20 cellular contexts compared by ENCODE assay signal in the genomic region with DNA sequence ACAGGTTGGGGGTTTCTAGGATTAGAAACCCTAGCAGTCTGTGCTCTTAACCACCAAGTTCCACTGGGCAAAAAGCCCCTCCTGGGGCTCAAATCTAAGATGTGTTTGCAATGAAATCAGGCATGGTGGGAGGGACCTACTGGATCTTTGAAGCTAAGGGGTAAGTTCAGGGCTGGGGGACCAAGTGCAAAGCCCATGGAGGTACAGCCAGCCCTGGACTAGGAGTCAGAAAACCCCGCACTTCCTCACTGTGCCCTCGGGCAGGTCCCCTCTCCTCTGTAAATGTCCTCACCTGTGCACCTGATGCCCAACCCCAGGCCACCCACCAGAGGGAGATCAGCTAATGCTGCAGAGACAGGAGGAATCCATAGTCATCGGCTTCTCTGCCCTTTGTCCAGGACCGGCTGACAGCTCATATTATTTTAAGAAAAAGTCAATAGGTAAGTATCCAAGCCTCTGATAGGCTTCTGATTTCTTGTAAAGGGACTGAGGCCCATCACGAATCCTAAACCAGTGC.
DNase-seq lines count a peak whose midpoint lies in the region; ATAC-seq and TF ChIP-seq lines count a peak whose summit lies in the region.
"Had no signal": no experiment of that assay in that cellular context is flagged by ENCODE, and none has a peak within 500 bp of the region (broad histone marks: within the 10 kb centered on the region; RNA-seq: fewer than 3 reads in every experiment).

No MANE protein-coding gene starts in this region.

- WGBS in endodermal cell (ENCODE audit: insufficient coverage in 1 of 2, insufficient read length in 1 of 2), 2 experiments, result 67 to 73% methylated on average over 5 of the region's 5 CpGs
- WGBS in suprapubic skin, result 71% methylated on average over 4 of the region's 5 CpGs

- H3K9me3 ChIP-seq in HCT116 (ENCODE audit: control insufficient read depth in 1 of 2, insufficient read depth in 1 of 2, low read depth in 1 of 2, low read length in 2 of 2) (no peaks in the 10 kb centered on the region), endodermal cell (ENCODE audit: control insufficient read depth, low read length) (no peaks in the 10 kb centered on the region), suprapubic skin (no peaks in the 10 kb centered on the region)
- H3K9me3 ChIP-seq: A549, Caco-2, SK-N-SH had no signal

- H3K9me2 ChIP-seq in HCT116 (ENCODE audit: insufficient read depth), result no peaks in the 10 kb centered on the region
- H3K9me2 ChIP-seq: SK-N-SH had no signal

- POLR2A ChIA-PET in HCT116 (lab: Charles Lee), result no interaction called here

- H3K4me1 ChIP-seq in HCT116 (ENCODE audit: control insufficient read depth in 1 of 2, insufficient read depth in 2 of 2, low read length in 2 of 2) (no peaks in the 10 kb centered on the region), endodermal cell (ENCODE audit: control insufficient read depth, insufficient read depth, low read length) (peaks cover 12% of the 10 kb centered on the region), suprapubic skin (peaks cover 3% of the 10 kb centered on the region)

- H3K36me3 ChIP-seq in HCT116 (ENCODE audit: control insufficient read depth in 1 of 2, insufficient read depth in 2 of 2, low read length in 2 of 2) (no peaks in the 10 kb centered on the region), endodermal cell (ENCODE audit: control insufficient read depth, insufficient read depth, low read length) (no peaks in the 10 kb centered on the region), suprapubic skin (no peaks in the 10 kb centered on the region)

- no peak overlapping the region for H3K4me3 Mint-ChIP-seq in endodermal cell

- no peak overlapping the region for H3K4me3 ChIP-seq in HCT116 (replicated peaks in 1 of 2; ENCODE audit: low read depth in 1 of 2, low read length in 2 of 2)
- no peak overlapping the region for H3K4me3 ChIP-seq in endodermal cell (ENCODE audit: low read length)
- no peak overlapping the region for H3K4me3 ChIP-seq in suprapubic skin
- H3K4me3 ChIP-seq: A549 had no signal

- H3K36me3 Mint-ChIP-seq in endodermal cell (ENCODE audit: low read depth), result no peaks in the 10 kb centered on the region
- H3K36me3 Mint-ChIP-seq: CD14-positive monocyte had no signal

- H3K27me3 ChIP-seq in HCT116 (ENCODE audit: insufficient read depth, low read length), result peaks cover 82% of the 10 kb centered on the region
- H3K27me3 ChIP-seq in endodermal cell (ENCODE audit: control insufficient read depth, insufficient read depth, low read length, poor library complexity, severe bottlenecking), result peaks cover 82% of the 10 kb centered on the region
- H3K27me3 ChIP-seq in suprapubic skin, result peaks cover 37% of the 10 kb centered on the region

- H3K4me1 Mint-ChIP-seq in endodermal cell, result peaks cover 23% of the 10 kb centered on the region
- H3K4me1 Mint-ChIP-seq: CD14-positive monocyte had no signal

- no peaks in the 10 kb centered on the region for H3K9me3 Mint-ChIP-seq in endodermal cell
- H3K9me3 Mint-ChIP-seq: CD14-positive monocyte had no signal

- CTCF ChIA-PET in HCT116 (lab: Charles Lee), result interaction anchor here (1.1 kb wide), 1 partner anchor 100 kb away, joined by 3 read pairs; no protein-coding TSS in a partner anchor

- peaks cover 85% of the 10 kb centered on the region for H3K27me3 Mint-ChIP-seq in endodermal cell (ENCODE audit: insufficient read depth)

- peak in 2 of 3 experiments; percentile 6 to 15; a peak in 2 of 6 replicates for TF ChIP-seq CTCF in HCT116 (IDR thresholded peaks at IDR 0.05 in 2 of 3, conservative IDR thresholded peaks at IDR 0.05 in 1 of 3; ENCODE audit: borderline replicate concordance in 1 of 3, insufficient read depth in 1 of 3, low read depth in 2 of 3, low read length in 2 of 3)
- TF ChIP-seq CTCF in endodermal cell (conservative IDR thresholded peaks at IDR 0.05), result peak; percentile 60
- no peak for TF ChIP-seq CTCF in suprapubic skin (IDR thresholded peaks at IDR 0.05)

- peak; percentile 22; the same call in 1 of the 2 replicates for TF ChIP-seq RAD21 in HCT116 (IDR thresholded peaks at IDR 0.05; ENCODE audit: low read depth)

- no peaks in the 10 kb centered on the region for H3K79me2 ChIP-seq in HCT116 (ENCODE audit: insufficient read depth, low read length)

- RAD21 ChIA-PET in HCT116 (lab: Charles Lee; ENCODE audit: low non-redundant PET in 1 of 2, low total read pairs in 2 of 2, uncharacterized antibody in 2 of 2, unreplicated experiment in 2 of 2), result no interaction called here

- DNase-seq in activated CD8-positive, alpha-beta memory T cell treated with anti-CD3 and anti-CD28 coated beads for 24 hours, result peak; percentile 41
- DNase-seq in activated CD8-positive, alpha-beta memory T cell treated with anti-CD3 and anti-CD28 coated beads, Interleukin-2, amount 50 U/mL, for 4 hours, result no peak
- DNase-seq in HCT116 (ENCODE audit: low read depth, low spot score), result no peak
- peak; percentile 62 for DNase-seq in endodermal cell
- DNase-seq in suprapubic skin (ENCODE audit: low spot score in 2 of 2), result peak; percentile 22 to 56
- no peak for DNase-seq in ureter (ENCODE audit: low spot score)
- DNase-seq in hippocampal formation (lab: John Stamatoyannopoulos, UW), result no peak
- DNase-seq: DMS53, Karpas-422, MM.1S, NCI-H1105 treated with DMSO at 0.1 percent for 48 hours, NCI-H2029 treated with DMSO at 0.1 percent for 48 hours, NCI-H226, NCI-H748 treated with DMSO at 0.1 percent for 48 hours, Right ventricle myocardium superior, SK-N-SH had no signal

- peak; percentile 39; the same call in 1 of the 2 replicates for ATAC-seq in HCT116
- ATAC-seq: A549, Panc1 had no signal

- H2AFZ ChIP-seq in HCT116 (ENCODE audit: low read depth, low read length, poor library complexity, severe bottlenecking), result no peak overlapping the region

- no peak overlapping the region for H3K4me2 ChIP-seq in HCT116 (ENCODE audit: low read length)
- H3K4me2 ChIP-seq: A549, SK-N-SH had no signal

- no peaks in the 10 kb centered on the region for H4K20me1 ChIP-seq in HCT116 (ENCODE audit: insufficient read depth)

- TF ChIP-seq EP300 in suprapubic skin (IDR thresholded peaks at IDR 0.05), result no peak

- H3K9ac ChIP-seq in HCT116 (ENCODE audit: low read length) (no peak overlapping the region), endodermal cell (ENCODE audit: extremely low read depth, low read length, poor library complexity, severe bottlenecking) (no peak overlapping the region)
- H3K9ac ChIP-seq: SK-N-SH had no signal

- no TSS peak for BruUV-seq in HCT116 (replicated peaks; lab: Mats Ljungman, UMichigan)

- H3K27ac ChIP-seq in HCT116 (ENCODE audit: low read depth, low read length) (no peak overlapping the region), endodermal cell (ENCODE audit: low read depth, low read length) (no peak overlapping the region), suprapubic skin (no peak overlapping the region)
- H3K27ac ChIP-seq: A549 had no signal

- intact Hi-C loops in HCT116 (cut with micrococcal nuclease), result no loop called here

- H3K27ac Mint-ChIP-seq in endodermal cell, result no peak overlapping the region
- H3K27ac Mint-ChIP-seq: CD14-positive monocyte had no signal

- no peak for TF ChIP-seq POLR2A in HCT116 (IDR thresholded peaks at IDR 0.05; ENCODE audit: borderline replicate concordance, extremely low read depth, insufficient read depth, insufficient read length)
- TF ChIP-seq POLR2A in suprapubic skin (IDR thresholded peaks at IDR 0.05), result no peak

TF ChIP-seq in HCT116, 20 proteins besides CTCF, POLR2A, EP300 and RAD21 (continues in another document):
- TF ChIP-seq YY1 (IDR thresholded peaks at IDR 0.05; ENCODE audit: extremely low read depth, insufficient replicate concordance, low read depth, low read length) (no peak), EZH2 (IDR thresholded peaks at IDR 0.05) (no peak), EGR1 (IDR thresholded peaks at IDR 0.05; ENCODE audit: low read depth) (no peak), JUND (IDR thresholded peaks at IDR 0.05) (no peak), SIN3A (IDR thresholded peaks at IDR 0.05; ENCODE audit: low read depth) (no peak), ELF1 (IDR thresholded peaks at IDR 0.05; ENCODE audit: borderline replicate concordance, low read depth) (no peak), FOSL1 (IDR thresholded peaks at IDR 0.05; ENCODE audit: low read depth) (no peak), SRF (IDR thresholded peaks at IDR 0.05; ENCODE audit: low read depth) (no peak), EZH2phosphoT487 (IDR thresholded peaks at IDR 0.05; ENCODE audit: borderline replicate concordance) (no peak), CEBPB (IDR thresholded peaks at IDR 0.05; ENCODE audit: low read depth) (no peak), ZFX (IDR thresholded peaks at IDR 0.05) (no peak)
- TF ChIP-seq, protein P1, sequence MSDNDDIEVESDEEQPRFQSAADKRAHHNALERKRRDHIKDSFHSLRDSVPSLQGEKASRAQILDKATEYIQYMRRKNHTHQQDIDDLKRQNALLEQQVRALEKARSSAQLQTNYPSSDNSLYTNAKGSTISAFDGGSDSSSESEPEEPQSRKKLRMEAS (IDR thresholded peaks at IDR 0.05), result no peak
- TF ChIP-seq, protein P2, sequence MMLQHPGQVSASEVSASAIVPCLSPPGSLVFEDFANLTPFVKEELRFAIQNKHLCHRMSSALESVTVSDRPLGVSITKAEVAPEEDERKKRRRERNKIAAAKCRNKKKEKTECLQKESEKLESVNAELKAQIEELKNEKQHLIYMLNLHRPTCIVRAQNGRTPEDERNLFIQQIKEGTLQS (IDR thresholded peaks at IDR 0.05), result no peak
- TF ChIP-seq, protein P3, sequence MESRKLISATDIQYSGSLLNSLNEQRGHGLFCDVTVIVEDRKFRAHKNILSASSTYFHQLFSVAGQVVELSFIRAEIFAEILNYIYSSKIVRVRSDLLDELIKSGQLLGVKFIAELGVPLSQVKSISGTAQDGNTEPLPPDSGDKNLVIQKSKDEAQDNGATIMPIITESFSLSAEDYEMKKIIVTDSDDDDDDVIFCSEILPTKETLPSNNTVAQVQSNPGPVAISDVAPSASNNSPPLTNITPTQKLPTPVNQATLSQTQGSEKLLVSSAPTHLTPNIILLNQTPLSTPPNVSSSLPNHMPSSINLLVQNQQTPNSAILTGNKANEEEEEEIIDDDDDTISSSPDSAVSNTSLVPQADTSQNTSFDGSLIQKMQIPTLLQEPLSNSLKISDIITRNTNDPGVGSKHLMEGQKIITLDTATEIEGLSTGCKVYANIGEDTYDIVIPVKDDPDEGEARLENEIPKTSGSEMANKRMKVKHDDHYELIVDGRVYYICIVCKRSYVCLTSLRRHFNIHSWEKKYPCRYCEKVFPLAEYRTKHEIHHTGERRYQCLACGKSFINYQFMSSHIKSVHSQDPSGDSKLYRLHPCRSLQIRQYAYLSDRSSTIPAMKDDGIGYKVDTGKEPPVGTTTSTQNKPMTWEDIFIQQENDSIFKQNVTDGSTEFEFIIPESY (IDR thresholded peaks at IDR 0.05; ENCODE audit: extremely low read depth, insufficient replicate concordance, low read length), result no peak

Comparison
In these comparisons a context has a peak if more than half of its experiments do, and no peak if none do; other contexts are left out.
1. DNase-seq: peak in activated CD8-positive, alpha-beta memory T cell treated with anti-CD3 and anti-CD28 coated beads for 24 hours (single experiment), endodermal cell (single experiment) and suprapubic skin (2 of 2); none in activated CD8-positive, alpha-beta memory T cell treated with anti-CD3 and anti-CD28 coated beads, Interleukin-2, amount 50 U/mL, for 4 hours (single experiment), HCT116 (single experiment), ureter (single experiment) and hippocampal formation (0 of 2).
2. CTCF ChIP-seq: peak in HCT116 (2 of 3) and endodermal cell (single experiment); none in suprapubic skin (0 of 2).